8 cellular contexts compared by ENCODE assay signal in the genomic region with DNA sequence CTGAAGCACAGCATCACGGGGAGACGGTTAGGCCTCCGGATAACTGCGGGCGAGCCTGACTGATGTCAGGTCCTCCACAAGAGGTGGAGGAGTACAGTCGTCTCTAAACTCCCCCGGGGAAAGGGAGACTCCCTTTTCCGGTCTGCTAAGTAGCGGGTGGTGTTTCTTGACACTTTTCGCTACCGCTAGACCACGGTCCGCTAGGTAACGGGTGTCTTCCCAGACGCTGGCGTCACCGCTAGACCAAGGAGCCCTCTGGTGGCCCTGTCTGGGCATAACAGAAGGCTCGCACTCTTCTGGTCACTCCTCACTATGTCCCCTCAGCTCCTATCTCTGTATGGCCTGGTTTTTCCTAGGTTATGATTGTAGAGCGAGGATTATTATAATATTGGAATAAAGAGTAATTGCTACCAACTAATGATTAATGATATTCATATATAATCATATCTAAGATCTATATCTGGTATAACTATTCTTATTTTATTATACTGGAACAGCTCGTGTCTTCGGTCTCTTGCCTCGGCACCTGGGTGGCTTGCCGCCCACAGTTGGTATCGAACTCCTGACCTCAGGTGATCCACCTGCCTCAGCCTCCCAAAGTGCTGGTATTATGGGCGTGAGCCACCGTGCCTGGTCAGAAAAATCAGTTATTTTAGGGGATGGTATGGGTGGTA. TPM values are rescaled to one million over a fixed set of nuclear protein-coding genes. Genes with fewer than 3 reads are reported as not detected.
A peak's percentile ranks its signal among the peaks of the same experiment; 100 is the strongest.
DNase-seq lines count a peak whose midpoint lies in the region; ATAC-seq and TF ChIP-seq lines count a peak whose summit lies in the region.
"Not testable (repeated sequence)": the region's sequence is repeated elsewhere in the genome, so short reads cannot be mapped to it uniquely, and the experiment has no call there.

No MANE protein-coding gene starts in this region.

- not testable (repeated sequence) for TF ChIP-seq POLR2A in breast epithelium (IDR thresholded peaks at IDR 0.05)

- peaks cover 0 to 30% (median 11%) of the 10 kb centered on the region in 4 donors for H3K4me1 Mint-ChIP-seq in CD4-positive, CD25-positive, alpha-beta regulatory T cell
- not testable (repeated sequence) for H3K4me1 Mint-ChIP-seq in HFFc6 (ENCODE audit: low read depth); neural progenitor cell

- H3K27me3 ChIP-seq in CD4-positive, CD25-positive, alpha-beta regulatory T cell (ENCODE audit: control insufficient read depth, insufficient read depth, low read length); breast epithelium; heart right ventricle; neural progenitor cell: not testable (repeated sequence)

- H3K27me3 Mint-ChIP-seq in CD4-positive, CD25-positive, alpha-beta regulatory T cell; HFFc6 (ENCODE audit: insufficient read depth); neural progenitor cell (ENCODE audit: insufficient read depth, low read depth): not testable (repeated sequence)

- H3K4me3 ChIP-seq in CD4-positive, CD25-positive, alpha-beta regulatory T cell (ENCODE audit: low read depth, low read length); neural progenitor cell: not testable (repeated sequence)
- H3K4me3 ChIP-seq in breast epithelium (peak overlapping the region in 1 of 3 donors; percentile 28), heart right ventricle (peak overlapping the region in 1 of 10 donors; percentile 44)

- H3K27ac ChIP-seq in CD4-positive, CD25-positive, alpha-beta regulatory T cell (ENCODE audit: insufficient read depth, low read length, poor library complexity, severe bottlenecking); breast epithelium; heart right ventricle; neural progenitor cell: not testable (repeated sequence)

- not testable (repeated sequence) for H3K36me3 Mint-ChIP-seq in CD4-positive, CD25-positive, alpha-beta regulatory T cell; HFFc6 (ENCODE audit: low read depth); neural progenitor cell

- H3F3A ChIP-seq in neural progenitor cell (ENCODE audit: low read depth): not testable (repeated sequence)

- not testable (repeated sequence) for H3K79me2 ChIP-seq in neural progenitor cell (ENCODE audit: low read depth)

- H2AFZ ChIP-seq in neural progenitor cell (replicated peaks): not testable (repeated sequence)

- H3K36me3 ChIP-seq in CD4-positive, CD25-positive, alpha-beta regulatory T cell (ENCODE audit: control insufficient read depth, insufficient read depth, low read length); breast epithelium; heart right ventricle; neural progenitor cell: not testable (repeated sequence)

- DNase-seq in CD4-positive, CD25-positive, alpha-beta regulatory T cell: peak; percentile 34 to 50 (median 44)
- DNase-seq in HFFc6 (peak; percentile 16), RKO (ENCODE audit: low spot score) (peak; percentile 14), breast epithelium (ENCODE audit: low spot score in 2 of 2) (peak in 1 of 2 donors; percentile 33), heart right ventricle (peak; percentile 70 to 76), neural progenitor cell (ENCODE audit: low spot score) (peak; percentile 61)
- peak; percentile 84 for DNase-seq in activated CD8-positive, alpha-beta memory T cell treated with anti-CD3 and anti-CD28 coated beads for 24 hours
- peak; percentile 28 to 37 for DNase-seq in stimulated activated CD8-positive, alpha-beta memory T cell treated with anti-CD3 and anti-CD28 coated beads, Interleukin-4, amount 100 ng/mL, for 4 hours (ENCODE audit: low read depth in 2 of 2, low spot score in 1 of 2)

- H3K9me3 Mint-ChIP-seq in CD4-positive, CD25-positive, alpha-beta regulatory T cell; HFFc6; neural progenitor cell: not testable (repeated sequence)

- not testable (repeated sequence) for H3K9me3 ChIP-seq in CD4-positive, CD25-positive, alpha-beta regulatory T cell (ENCODE audit: control insufficient read depth in 2 of 2, low read length in 2 of 2); breast epithelium; heart right ventricle; neural progenitor cell (ENCODE audit: low read depth)

- peaks cover 19% of the 10 kb centered on the region for H3K4me1 ChIP-seq in CD4-positive, CD25-positive, alpha-beta regulatory T cell (ENCODE audit: control insufficient read depth, insufficient read depth, low read length, poor library complexity, severe bottlenecking)
- H3K4me1 ChIP-seq in breast epithelium, neural progenitor cell: not testable (repeated sequence)
- H3K4me1 ChIP-seq in heart right ventricle: peaks cover 4 to 36% (median 22%) of the 10 kb centered on the region in 9 donors

- TF ChIP-seq CTCF in HFFc6 (IDR thresholded peaks at IDR 0.05) (peak; percentile 71), breast epithelium (IDR thresholded peaks at IDR 0.05) (peak in 2 of 3 donors; percentile 42), heart right ventricle (IDR thresholded peaks at IDR 0.05) (peak; percentile 52 to 81 (median 62)), neural progenitor cell (IDR thresholded peaks at IDR 0.05) (peak; percentile 62)

- H3K27ac Mint-ChIP-seq in CD4-positive, CD25-positive, alpha-beta regulatory T cell; HFFc6; neural progenitor cell: not testable (repeated sequence)

- 39 to 43% methylated on average over 25 of the region's 26 CpGs for WGBS in heart right ventricle, 2 donors

- not testable (repeated sequence) for H3K9ac ChIP-seq in neural progenitor cell

- peak overlapping the region; percentile 33 to 81 (median 70) for H3K4me3 Mint-ChIP-seq in CD4-positive, CD25-positive, alpha-beta regulatory T cell
- H3K4me3 Mint-ChIP-seq in HFFc6: not testable (repeated sequence)
- H3K4me3 Mint-ChIP-seq in neural progenitor cell: peak overlapping the region; percentile 78

- peak overlapping the region; percentile 43 for H3K4me2 ChIP-seq in neural progenitor cell

- H4K20me1 ChIP-seq in neural progenitor cell (ENCODE audit: low read depth): not testable (repeated sequence)

- intact Hi-C loops in breast epithelium (cut with DNase I; ENCODE audit: low total_unique reads): not testable (repeated sequence)
- intact Hi-C loops in heart right ventricle (cut with DNase I): loop anchor here in 6 of 10 donors (5.0 to 10.0 kb wide), 7 partner anchors 48 to 878 kb away; a partner anchor contains a TSS

- not testable (repeated sequence) for ATAC-seq in CD4-positive, CD25-positive, alpha-beta regulatory T cell (ENCODE audit: low read depth in 2 of 2); heart right ventricle

RNA-seq across cellular contexts. Expression of a gene that starts 1.8 kb away (rescaled TPM):
- total RNA-seq in CD4-positive, CD25-positive, alpha-beta regulatory T cell: 38.4 TPM
- polyA plus RNA-seq in CD4-positive, CD25-positive, alpha-beta regulatory T cell: 1 to 10 TPM in 3 of 4 donors, under 1 TPM in 1; 0.73 to 3.7 (median 3.0) TPM
- total RNA-seq in HFFc6 (2021; fragmentation: NEBNext Ultra II Directional; extraction: Animal tissue kit (Norgen Biotek cat#: 25700)): 10 to 100 TPM; 14.0 to 21.6 (median 16.4) TPM
- 10 to 100 TPM; 16.3 to 29.2 (median 22.2) TPM for total RNA-seq in breast epithelium
- total RNA-seq in heart right ventricle: 10 to 100 TPM; 15.1 to 22.8 (median 19.1) TPM
- 10 to 100 TPM in 1 of 2 donors, 1 to 10 TPM in 1; 7.6 to 24.7 TPM for polyA plus RNA-seq in heart right ventricle
- total RNA-seq in neural progenitor cell (ENCODE audit: low replicate concordance): 3.5 and 15.4 TPM in 2 replicates

RNA-seq across cellular contexts. Expression of a gene that starts 30.8 kb away (rescaled TPM):
- 64.8 TPM for total RNA-seq in CD4-positive, CD25-positive, alpha-beta regulatory T cell
- 10 to 100 TPM; 16.7 to 27.3 (median 19.1) TPM for polyA plus RNA-seq in CD4-positive, CD25-positive, alpha-beta regulatory T cell
- 10 to 100 TPM; 18.7 to 20.0 (median 19.5) TPM for total RNA-seq in HFFc6 (2021; fragmentation: NEBNext Ultra II Directional; extraction: Animal tissue kit (Norgen Biotek cat#: 25700))
- total RNA-seq in breast epithelium: 10 to 100 TPM; 29.6 to 49.0 (median 45.6) TPM
- 10 to 100 TPM; 10.4 to 24.6 (median 17.4) TPM for total RNA-seq in heart right ventricle
- 10 to 100 TPM; 19.0 to 49.9 TPM for polyA plus RNA-seq in heart right ventricle
- 38.2 and 49.0 TPM in 2 replicates for total RNA-seq in neural progenitor cell (ENCODE audit: low replicate concordance)

RNA-seq across cellular contexts. Expression of a gene that starts 44.0 kb away (rescaled TPM):
- 1.1 TPM for total RNA-seq in CD4-positive, CD25-positive, alpha-beta regulatory T cell
- polyA plus RNA-seq in CD4-positive, CD25-positive, alpha-beta regulatory T cell: not detected
- total RNA-seq in HFFc6 (2021; fragmentation: NEBNext Ultra II Directional; extraction: Animal tissue kit (Norgen Biotek cat#: 25700)): under 1 TPM in 4 of 6 experiments, not detected in 2; 0.17 to 0.26 (median 0.23) TPM
- total RNA-seq in breast epithelium (1 to 10 TPM in 1 of 3 donors, not detected in 2; 2.6 TPM), heart right ventricle (under 1 TPM in 3 of 10 donors, not detected in 7; 0.19 to 0.28 (median 0.23) TPM), neural progenitor cell (ENCODE audit: low replicate concordance) (0.09 TPM in 1 of 2 replicates, not detected in the other)
- not detected for polyA plus RNA-seq in heart right ventricle

RNA-seq across cellular contexts. Expression of a gene that starts 46.0 kb away (rescaled TPM):
- 13.1 TPM for total RNA-seq in CD4-positive, CD25-positive, alpha-beta regulatory T cell
- polyA plus RNA-seq in CD4-positive, CD25-positive, alpha-beta regulatory T cell: 10 to 100 TPM; 32.2 to 45.6 (median 39.9) TPM
- 10 to 100 TPM; 56.8 to 84.2 (median 76.1) TPM for total RNA-seq in HFFc6 (2021; fragmentation: NEBNext Ultra II Directional; extraction: Animal tissue kit (Norgen Biotek cat#: 25700))
- total RNA-seq in breast epithelium (10 to 100 TPM; 16.8 to 23.2 (median 19.7) TPM), heart right ventricle (10 to 100 TPM in 3 of 10 donors, 1 to 10 TPM in 7; 6.4 to 12.4 (median 9.3) TPM), neural progenitor cell (ENCODE audit: low replicate concordance) (43.4 and 59.9 TPM in 2 replicates)
- 10 to 100 TPM in 1 of 2 donors, 1 to 10 TPM in 1; 9.2 to 18.5 TPM for polyA plus RNA-seq in heart right ventricle
